Comparison of ENCODE assay signal across 8 cellular contexts in the genomic region with DNA sequence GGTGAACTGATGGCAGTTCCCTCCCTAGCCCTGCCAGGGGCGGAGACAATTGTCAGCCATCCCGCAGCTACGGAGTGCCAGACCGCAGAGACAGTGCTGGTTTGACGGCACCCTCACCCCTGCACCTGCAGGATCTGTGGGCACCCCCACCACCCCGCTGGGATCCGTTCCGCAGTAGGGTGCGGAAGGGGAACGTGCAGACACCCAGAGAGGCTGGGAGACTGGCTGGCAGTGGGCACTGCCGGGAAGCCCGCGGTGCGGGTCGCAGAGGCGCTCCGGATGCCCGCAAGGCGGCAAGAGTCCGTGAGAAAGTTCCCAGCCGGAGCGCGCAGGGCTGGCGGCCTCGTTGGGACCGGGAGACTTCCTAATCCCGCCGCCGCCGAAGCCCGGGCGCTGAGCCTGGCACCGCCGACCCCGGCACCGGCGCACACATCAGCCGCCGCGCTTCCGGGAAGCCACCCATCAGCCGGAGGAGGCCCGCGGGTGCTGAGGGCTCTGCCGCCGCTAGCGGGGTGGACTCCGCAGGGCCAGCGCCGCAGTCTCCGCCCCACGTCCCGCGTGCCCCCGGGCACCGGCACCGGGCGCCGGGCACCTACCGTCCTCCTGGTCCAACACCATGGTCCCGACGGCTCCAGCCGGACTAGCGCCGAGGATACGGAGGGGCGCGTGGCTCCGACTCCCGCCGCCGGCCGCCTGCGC. TPM values are rescaled to one million over a fixed set of nuclear protein-coding genes. Genes with fewer than 3 reads are reported as not detected.
DNase-seq lines count a peak whose midpoint lies in the region; ATAC-seq, FAIRE-seq and TF ChIP-seq lines count a peak whose summit lies in the region.

No MANE protein-coding gene starts in this region.

- peaks cover 7% of the 10 kb centered on the region for H3K4me1 Mint-ChIP-seq in activated naive CD8-positive, alpha-beta T cell (ENCODE audit: low read depth)

- H3K27me3 Mint-ChIP-seq in activated naive CD8-positive, alpha-beta T cell, result peaks cover 40% of the 10 kb centered on the region

- no peak for FAIRE-seq in H54 (lab: Jason Lieb, UNC)

- H3K27me3 ChIP-seq in kidney epithelial cell (ENCODE audit: control insufficient read depth, insufficient read depth, low read length), result peaks cover 71% of the 10 kb centered on the region

- ATAC-seq in stimulated activated naive CD8-positive, alpha-beta T cell treated with anti-CD3 and anti-CD28 coated beads, Interleukin-15, Interleukin-2, amounts not matched to agents 100 U/mL and 50 U/mL, for 24 hours, result peak; percentile 25
- ATAC-seq in HG03097 (IDR thresholded peaks at IDR 0.05; ENCODE audit: low FRiP score, unreplicated experiment), result no peak

- no peak for TF ChIP-seq CTCF in kidney epithelial cell (IDR thresholded peaks at IDR 0.05; ENCODE audit: insufficient read depth, low read length, poor library complexity, severe bottlenecking)

- no peaks in the 10 kb centered on the region for H3K36me3 ChIP-seq in kidney epithelial cell (ENCODE audit: control insufficient read depth, insufficient read depth, low read length)

- no peaks in the 10 kb centered on the region for H3K9me3 Mint-ChIP-seq in activated naive CD8-positive, alpha-beta T cell (ENCODE audit: low read depth)

- no peaks in the 10 kb centered on the region for H3K36me3 Mint-ChIP-seq in activated naive CD8-positive, alpha-beta T cell

- H3K4me3 ChIP-seq in kidney epithelial cell (ENCODE audit: low read depth, low read length), result peak overlapping the region; percentile 28

- H3K4me3 Mint-ChIP-seq in activated naive CD8-positive, alpha-beta T cell, result peak overlapping the region; percentile 59

- H3K27ac Mint-ChIP-seq in activated naive CD8-positive, alpha-beta T cell, result no peak overlapping the region

- no peak for TF ChIP-seq POLR2A in H54 (IDR thresholded peaks at IDR 0.05; ENCODE audit: low read depth, low read length)

- DNase-seq in NCI-H748 (lab: John Stamatoyannopoulos, UW; ENCODE audit: unreplicated experiment) (peak; percentile 54), NCI-H748 treated with DMSO at 0.1 percent for 48 hours (lab: John Stamatoyannopoulos, UW) (no peak), kidney epithelial cell (ENCODE audit: low read depth) (no peak), H54 (ENCODE audit: insufficient read length, low spot score) (no peak), T-helper 9 cell (no peak)
- DNase-seq in stimulated activated naive CD8-positive, alpha-beta T cell treated with anti-CD3 and anti-CD28 coated beads, Interleukin-15, Interleukin-2, amounts not matched to agents 100 U/mL and 50 U/mL, for 24 hours, result peak; percentile 26

RNA-seq across cellular contexts. Expression of a gene that starts 4.3 kb away (rescaled TPM):
- total RNA-seq in kidney epithelial cell, result 0.50 and 0.75 TPM in 2 replicates

Comparison
In these comparisons a context has a peak if more than half of its experiments do, and no peak if none do; other contexts are left out.
1. DNase-seq: peak in NCI-H748 (single experiment) and stimulated activated naive CD8-positive, alpha-beta T cell treated with anti-CD3 and anti-CD28 coated beads, Interleukin-15, Interleukin-2, amounts not matched to agents 100 U/mL and 50 U/mL, for 24 hours (single experiment); none in NCI-H748 treated with DMSO at 0.1 percent for 48 hours (single experiment), kidney epithelial cell (single experiment), H54 (single experiment) and T-helper 9 cell (single experiment).